ENCODE assay signal across 2 cellular contexts in genomic region chr5:16983022-16983639, GRCh38.
TF ChIP-seq lines count a peak whose summit lies in the region.

No MANE protein-coding gene starts in this region.

TF ChIP-seq in IMR-90, 13 proteins besides CTCF, POLR2A, EP300 and RAD21:
- TF ChIP-seq SMC3 (IDR thresholded peaks at IDR 0.05; ENCODE audit: low read depth, low read length) (no peak), RCOR1 (IDR thresholded peaks at IDR 0.05; ENCODE audit: insufficient replicate concordance, low read length) (no peak), NFE2L2 (IDR thresholded peaks at IDR 0.05; ENCODE audit: low read depth, low read length) (no peak), FOS (IDR thresholded peaks at IDR 0.05; ENCODE audit: low read depth, low read length) (no peak)

TF ChIP-seq in endothelial cell of umbilical vein, 7 proteins besides CTCF, POLR2A, EP300 and RAD21:
- no peak for TF ChIP-seq MYC (IDR thresholded peaks at IDR 0.05; ENCODE audit: low read depth, low read length)
